Comparison of ENCODE assay signal across 35 cellular contexts in the genomic region with DNA sequence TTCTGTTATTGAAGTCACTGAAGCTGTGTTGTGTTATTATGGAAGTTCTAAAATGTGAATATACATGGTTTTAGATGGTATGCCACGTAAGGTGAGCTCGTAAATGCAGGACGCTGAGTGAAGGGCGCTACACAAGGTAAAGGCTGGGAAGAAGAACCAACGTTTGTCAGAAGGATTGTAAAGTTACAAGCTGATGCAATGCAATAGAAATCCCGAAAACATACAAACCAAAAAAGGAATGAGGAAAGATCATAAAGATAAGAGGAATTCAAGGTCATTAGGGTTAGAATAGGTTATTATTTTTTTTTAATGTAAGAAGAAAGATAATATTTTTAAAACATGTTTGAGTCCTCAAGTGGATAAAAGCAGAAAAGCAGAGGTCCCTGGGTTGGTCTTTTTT.
"Had no signal": no experiment of that assay in that cellular context is flagged by ENCODE, and none has a peak within 500 bp of the region (broad histone marks: within the 10 kb centered on the region; RNA-seq: fewer than 3 reads in every experiment).

No MANE protein-coding gene starts in this region.

- DNase-seq: activated CD4-positive, alpha-beta T cell treated with anti-CD3 and anti-CD28 coated beads for 1 hour; activated CD4-positive, alpha-beta T cell treated with anti-CD3 and anti-CD28 coated beads for 4 hours; activated CD4-positive, alpha-beta T cell treated with anti-CD3 and anti-CD28 coated beads, Interleukin-2, amount 10 ng/mL, durations not matched to agents 7 days and 5 days; activated CD4-positive, alpha-beta T cell treated with anti-CD3 and anti-CD28 coated beads, Interleukin-2, amount 50 U/mL, for 4 hours; activated CD8-positive, alpha-beta memory T cell treated with anti-CD3 and anti-CD28 coated beads for 24 hours; activated CD8-positive, alpha-beta T cell treated with anti-CD3 and anti-CD28 coated beads for 36 hours; activated effector memory CD4-positive, alpha-beta T cell treated with Interleukin-2 at 50 U/mL for 16 hours; activated gamma-delta T cell treated with Interleukin-2 at 50 U/mL for 16 hours; activated naive CD4-positive, alpha-beta T cell treated with anti-CD3 and anti-CD28 coated beads, Interleukin-2, amount 50 U/mL, for 16 hours; activated naive CD4-positive, alpha-beta T cell treated with Interleukin-2 at 50 U/mL for 16 hours; activated naive CD8-positive, alpha-beta T cell treated with anti-CD3 and anti-CD28 coated beads, Interleukin-2, amount 50 U/mL, for 24 hours; activated T-cell treated with anti-CD3 and anti-CD28 coated beads, Interleukin-2, amount 50 U/mL, for 4 hours; adrenal gland; amygdala; central memory CD4-positive, alpha-beta T cell; cerebellar nuclear complex; colonic mucosa; effector CD8-positive, alpha-beta T cell; esophagus squamous epithelium; foreskin melanocyte; heart right ventricle; T-helper 2 cell had no signal

- H3K27ac ChIP-seq: adrenal gland, ascending aorta, breast epithelium, cardiac muscle cell, colonic mucosa, epithelial cell of prostate, esophagus squamous epithelium, gastroesophageal sphincter, heart right ventricle, VCaP had no signal

- H3K9me3 ChIP-seq: adrenal gland, ascending aorta, breast epithelium, colonic mucosa, esophagus squamous epithelium, gastroesophageal sphincter had no signal

- H3K4me3 ChIP-seq: adrenal gland, ascending aorta, breast epithelium, cardiac muscle cell, colonic mucosa, esophagus squamous epithelium, gastroesophageal sphincter, heart right ventricle had no signal

- FAIRE-seq: endometrium, endothelial cell of umbilical vein, TTC549 had no signal

- H3K27ac Mint-ChIP-seq: activated CD4-positive, alpha-beta T cell treated with anti-CD3 and anti-CD28 coated beads, Interleukin-2, amount 10 ng/mL, durations not matched to agents 7 days and 5 days; activated CD8-positive, alpha-beta T cell treated with anti-CD3 and anti-CD28 coated beads for 36 hours; activated naive CD8-positive, alpha-beta T cell; activated naive CD8-positive, alpha-beta T cell treated with anti-CD3 and anti-CD28 coated beads, Interleukin-2, amount 50 U/mL, for 24 hours; activated T-helper 17 cell treated with anti-CD3 and anti-CD28 coated beads, Interleukin-2, amount 50 U/mL, for 72 hours; brain; WTC11 had no signal

- H3K27me3 ChIP-seq: adrenal gland, ascending aorta, breast epithelium, cardiac muscle cell, colonic mucosa, esophagus squamous epithelium, gastroesophageal sphincter, heart right ventricle had no signal

- H3K4me3 Mint-ChIP-seq: activated CD4-positive, alpha-beta T cell treated with anti-CD3 and anti-CD28 coated beads, Interleukin-2, amount 10 ng/mL, durations not matched to agents 7 days and 5 days; activated CD8-positive, alpha-beta T cell treated with anti-CD3 and anti-CD28 coated beads for 36 hours; activated naive CD8-positive, alpha-beta T cell; activated naive CD8-positive, alpha-beta T cell treated with anti-CD3 and anti-CD28 coated beads, Interleukin-2, amount 50 U/mL, for 24 hours; activated T-cell treated with anti-CD3 and anti-CD28 coated beads, Interleukin-2, amount 50 U/mL, for 4 hours; activated T-helper 17 cell treated with anti-CD3 and anti-CD28 coated beads, Interleukin-2, amount 50 U/mL, for 72 hours; brain; WTC11 had no signal

- ATAC-seq: activated CD8-positive, alpha-beta T cell treated with anti-CD3 and anti-CD28 coated beads for 36 hours; activated naive CD8-positive, alpha-beta T cell treated with anti-CD3 and anti-CD28 coated beads, Interleukin-2, amount 50 U/mL, for 24 hours; activated T-cell treated with anti-CD3 and anti-CD28 coated beads, Interleukin-2, amount 50 U/mL, for 4 hours; activated T-helper 17 cell treated with anti-CD3 and anti-CD28 coated beads, Interleukin-2, amount 50 U/mL, for 72 hours; gastroesophageal sphincter; heart right ventricle; WTC11 had no signal

- H3K4me1 ChIP-seq: adrenal gland, ascending aorta, breast epithelium, colonic mucosa, esophagus squamous epithelium, gastroesophageal sphincter, heart right ventricle had no signal

- H3K36me3 Mint-ChIP-seq: activated naive CD8-positive, alpha-beta T cell; brain; WTC11 had no signal

- H3K4me1 Mint-ChIP-seq: activated CD4-positive, alpha-beta T cell treated with anti-CD3 and anti-CD28 coated beads, Interleukin-2, amount 10 ng/mL, durations not matched to agents 7 days and 5 days; activated naive CD8-positive, alpha-beta T cell treated with anti-CD3 and anti-CD28 coated beads, Interleukin-2, amount 50 U/mL, for 24 hours; activated T-helper 17 cell treated with anti-CD3 and anti-CD28 coated beads, Interleukin-2, amount 50 U/mL, for 72 hours; WTC11 had no signal

- H3K27me3 Mint-ChIP-seq: activated CD4-positive, alpha-beta T cell treated with anti-CD3 and anti-CD28 coated beads, Interleukin-2, amount 10 ng/mL, durations not matched to agents 7 days and 5 days; activated CD8-positive, alpha-beta T cell treated with anti-CD3 and anti-CD28 coated beads for 36 hours; activated naive CD8-positive, alpha-beta T cell; activated naive CD8-positive, alpha-beta T cell treated with anti-CD3 and anti-CD28 coated beads, Interleukin-2, amount 50 U/mL, for 24 hours; activated T-helper 17 cell treated with anti-CD3 and anti-CD28 coated beads, Interleukin-2, amount 50 U/mL, for 72 hours; brain had no signal

- H3K9me3 Mint-ChIP-seq: WTC11 had no signal

- H3K36me3 ChIP-seq: adrenal gland, ascending aorta, breast epithelium, cardiac muscle cell, colonic mucosa, esophagus squamous epithelium, gastroesophageal sphincter, heart right ventricle had no signal
